ENCODE assay signal across 22 cellular contexts in genomic region chr9:137105814-137106661, GRCh38. TPM values are rescaled to one million over a fixed set of nuclear protein-coding genes. Genes with fewer than 3 reads are reported as not detected.
A peak's percentile ranks its signal among the peaks of the same experiment; 100 is the strongest.
DNase-seq lines count a peak whose midpoint lies in the region; ATAC-seq and TF ChIP-seq lines count a peak whose summit lies in the region.
"Had no signal": no experiment of that assay in that cellular context is flagged by ENCODE, and none has a peak within 500 bp of the region (broad histone marks: within the 10 kb centered on the region; RNA-seq: fewer than 3 reads in every experiment).

No MANE protein-coding gene starts in this region.

- no peaks in the 10 kb centered on the region for H3K4me1 ChIP-seq in left ventricle myocardium inferior
- no peaks in the 10 kb centered on the region for H3K4me1 ChIP-seq in RWPE2 (ENCODE audit: insufficient read depth, poor library complexity, severe bottlenecking)
- no peaks in the 10 kb centered on the region for H3K4me1 ChIP-seq in osteoblast (ENCODE audit: insufficient read depth, low read length)
- H3K4me1 ChIP-seq: BLaER1, Caco-2 had no signal

- H3K36me3 ChIP-seq in left ventricle myocardium inferior (peaks cover 94% of the 10 kb centered on the region), RWPE2 (ENCODE audit: low read depth) (peaks cover 47% of the 10 kb centered on the region), osteoblast (ENCODE audit: insufficient read depth, low read length) (peaks cover 50% of the 10 kb centered on the region)

- no peaks in the 10 kb centered on the region for H3K27me3 ChIP-seq in left ventricle myocardium inferior (ENCODE audit: low read depth)
- no peaks in the 10 kb centered on the region for H3K27me3 ChIP-seq in RWPE2 (ENCODE audit: insufficient read depth, poor library complexity, severe bottlenecking)
- no peaks in the 10 kb centered on the region for H3K27me3 ChIP-seq in osteoblast (ENCODE audit: insufficient read depth, low read length)
- H3K27me3 ChIP-seq: BLaER1 had no signal

- H4K20me1 ChIP-seq in osteoblast (ENCODE audit: insufficient read depth, low read length), result peaks cover 15% of the 10 kb centered on the region

- no peak for ATAC-seq in Right ventricle myocardium inferior
- no peak for ATAC-seq in RWPE2 (ENCODE audit: low read depth)
- no peak for ATAC-seq in GM18511 (IDR thresholded peaks at IDR 0.05; ENCODE audit: unreplicated experiment)
- no peak for ATAC-seq in GM18909 (IDR thresholded peaks at IDR 0.05; ENCODE audit: poor library complexity, unreplicated experiment)
- ATAC-seq: CD8-positive, alpha-beta T cell; GM12878 had no signal

- H2AFZ ChIP-seq in osteoblast (ENCODE audit: low read length), result no peak overlapping the region
- H2AFZ ChIP-seq: GM23248 had no signal

- H3K27ac ChIP-seq in left ventricle myocardium inferior (replicated peaks), result no peak overlapping the region
- H3K27ac ChIP-seq in RWPE2 (ENCODE audit: poor library complexity, severe bottlenecking), result no peak overlapping the region
- H3K27ac ChIP-seq in osteoblast (ENCODE audit: low read depth, low read length), result no peak overlapping the region
- H3K27ac ChIP-seq: 22Rv1, BLaER1, GM23248 had no signal

- no peak for TF ChIP-seq CTCF in left ventricle myocardium inferior (IDR thresholded peaks at IDR 0.05; ENCODE audit: borderline replicate concordance)
- no peak for TF ChIP-seq CTCF in RWPE2 (IDR thresholded peaks at IDR 0.05; ENCODE audit: poor library complexity, severe bottlenecking)
- TF ChIP-seq CTCF in osteoblast (IDR thresholded peaks at IDR 0.05; ENCODE audit: extremely low read depth, low read depth, low read length), result no peak

- intact Hi-C loops in Right ventricle myocardium inferior (cut with DNase I), result no loop called here
- intact Hi-C loops in left ventricle myocardium inferior (cut with micrococcal nuclease), result no loop called here

- no peak overlapping the region for H3K4me2 ChIP-seq in osteoblast (ENCODE audit: insufficient read depth, low read length)
- H3K4me2 ChIP-seq: BLaER1 had no signal

- H3K4me3 ChIP-seq in left ventricle myocardium inferior, result no peak overlapping the region
- H3K4me3 ChIP-seq in RWPE2 (ENCODE audit: severe bottlenecking), result no peak overlapping the region
- H3K4me3 ChIP-seq in osteoblast (ENCODE audit: insufficient read depth, low read length), result no peak overlapping the region
- H3K4me3 ChIP-seq: BLaER1, GM12878, GM23248 had no signal

- DNase-seq in Right ventricle myocardium inferior (ENCODE audit: missing footprints) (peak; percentile 60), left ventricle myocardium inferior (no peak), D341Med (ENCODE audit: low spot score) (peak; percentile 32), RWPE2 (ENCODE audit: low spot score) (peak; percentile 61), osteoblast (ENCODE audit: insufficient read length, low spot score, missing footprints) (peak; percentile 66), NCI-H82 (lab: John Stamatoyannopoulos, UW) (no peak)
- DNase-seq: Caco-2; CD4-positive, CD25-positive, alpha-beta regulatory T cell; CD8-positive, alpha-beta T cell; DMS 273 treated with DMSO at 0.1 percent for 48 hours; DMS79; EL; GDM1; GM23248; H7; HCEC 1CT had no signal

- H3K9me3 ChIP-seq in left ventricle myocardium inferior (replicated peaks) (no peaks in the 10 kb centered on the region), RWPE2 (ENCODE audit: severe bottlenecking) (no peaks in the 10 kb centered on the region), osteoblast (ENCODE audit: low read depth, low read length) (no peaks in the 10 kb centered on the region)
- H3K9me3 ChIP-seq: Caco-2 had no signal

- no peaks in the 10 kb centered on the region for H3K79me2 ChIP-seq in osteoblast (ENCODE audit: insufficient read depth, low read length)

RNA-seq across cellular contexts. Expression of gene DPP7, which starts 8.5 kb away (rescaled TPM):
- 143 TPM for total RNA-seq in Right ventricle myocardium inferior
- 130 TPM for total RNA-seq in left ventricle myocardium inferior
- total RNA-seq in osteoblast, result 66.6 and 74.6 TPM in 2 replicates

RNA-seq across cellular contexts. Expression of gene MAN1B1, which starts 19.3 kb away (rescaled TPM):
- total RNA-seq in Right ventricle myocardium inferior (20.4 TPM), left ventricle myocardium inferior (20.6 TPM), osteoblast (94.1 and 103 TPM in 2 replicates)

RNA-seq across cellular contexts. Expression of gene UAP1L1, which starts 28.7 kb away (rescaled TPM):
- total RNA-seq in Right ventricle myocardium inferior (13.6 TPM), left ventricle myocardium inferior (11.5 TPM), osteoblast (35.9 and 36.9 TPM in 2 replicates)

RNA-seq across cellular contexts. Expression of gene GRIN1, which starts 32.9 kb away (rescaled TPM):
- not detected for total RNA-seq in Right ventricle myocardium inferior
- not detected for total RNA-seq in left ventricle myocardium inferior
- not detected in 2 replicates for total RNA-seq in osteoblast
- total RNA-seq: B cell; CD4-positive, CD25-positive, alpha-beta regulatory T cell; CD8-positive, alpha-beta T cell had no signal

RNA-seq across cellular contexts. Expression of gene SAPCD2, which starts 35.7 kb away (rescaled TPM):
- total RNA-seq in Right ventricle myocardium inferior, result 0.22 TPM
- 0.25 TPM for total RNA-seq in left ventricle myocardium inferior
- 0.88 and 1.1 TPM in 2 replicates for total RNA-seq in osteoblast

Comparison
In these comparisons a context has a peak if more than half of its experiments do, and no peak if none do; other contexts are left out.
1. DNase-seq: peak in Right ventricle myocardium inferior (single experiment), D341Med (single experiment), RWPE2 (single experiment) and osteoblast (single experiment); none in left ventricle myocardium inferior (single experiment) and NCI-H82 (single experiment).